8 cellular contexts compared by ENCODE assay signal in genomic region chr5:75681125-75681830, GRCh38. TPM values are rescaled to one million over a fixed set of nuclear protein-coding genes. Genes with fewer than 3 reads are reported as not detected.
DNase-seq lines count a peak whose midpoint lies in the region; ATAC-seq and TF ChIP-seq lines count a peak whose summit lies in the region.

No MANE protein-coding gene starts in this region.

- H2AFZ ChIP-seq in ACC112 (ENCODE audit: low read length, unreplicated experiment), result peak overlapping the region; percentile 93

- no peaks in the 10 kb centered on the region for H3K36me3 ChIP-seq in ACC112 (ENCODE audit: insufficient read depth, low read length)

- no peaks in the 10 kb centered on the region for H3K27me3 ChIP-seq in ACC112 (ENCODE audit: insufficient read depth, low read length)

- no peak for ATAC-seq in HG02840 (IDR thresholded peaks at IDR 0.05; ENCODE audit: low FRiP score, unreplicated experiment)

- no peaks in the 10 kb centered on the region for H3K79me2 ChIP-seq in ACC112 (ENCODE audit: control insufficient read depth, insufficient read depth, low read length, unreplicated experiment)

- DNase-seq in GM13976 (ENCODE audit: low spot score), result peak; percentile 41
- peak; percentile 56 for DNase-seq in NCI-H82 (lab: John Stamatoyannopoulos, UW)
- peak; percentile 75 for DNase-seq in choroid plexus epithelial cell (ENCODE audit: low read depth)
- DNase-seq in myocyte (ENCODE audit: low read depth), result peak; percentile 68
- no peak for DNase-seq in NCI-H1048 (lab: John Stamatoyannopoulos, UW)
- DNase-seq in GDM1 (lab: John Stamatoyannopoulos, UW), result no peak

- H3K4me1 ChIP-seq in ACC112 (ENCODE audit: control insufficient read depth, insufficient read depth, low read length, unreplicated experiment), result peaks cover 6% of the 10 kb centered on the region

- in situ Hi-C loops in GM13976 (cut with MboI; ENCODE audit: low sequenced_read_pairs, unreplicated experiment), result no loop called here

- H3K27ac ChIP-seq in ACC112 (ENCODE audit: low read depth, low read length), result peak overlapping the region; percentile 66

- TF ChIP-seq CTCF in GM13976 (IDR thresholded peaks at IDR 0.05; ENCODE audit: borderline replicate concordance, control extremely low read depth, extremely low read depth, insufficient read depth, missing control alignments) (peak; percentile 58), choroid plexus epithelial cell (conservative IDR thresholded peaks at IDR 0.05; ENCODE audit: low read depth, low read length) (no peak)

- H3K4me3 ChIP-seq in ACC112 (ENCODE audit: low read depth, low read length), result peak overlapping the region; percentile 75
- H3K4me3 ChIP-seq in choroid plexus epithelial cell (ENCODE audit: low read depth, low read length), result no peak overlapping the region

RNA-seq across cellular contexts. Expression of gene POC5, which starts 36.0 kb away (rescaled TPM):
- total RNA-seq in myocyte, result 11.9 and 12.1 TPM in 2 replicates
- polyA plus RNA-seq in myocyte (2012), result 4.4 TPM

Comparison
In these comparisons a context has a peak if more than half of its experiments do, and no peak if none do; other contexts are left out.
1. DNase-seq: peak in GM13976 (single experiment), NCI-H82 (single experiment), choroid plexus epithelial cell (single experiment) and myocyte (single experiment); none in NCI-H1048 (single experiment) and GDM1 (single experiment).